Comparison of ENCODE assay signal across 1 cellular context in the genomic region with DNA sequence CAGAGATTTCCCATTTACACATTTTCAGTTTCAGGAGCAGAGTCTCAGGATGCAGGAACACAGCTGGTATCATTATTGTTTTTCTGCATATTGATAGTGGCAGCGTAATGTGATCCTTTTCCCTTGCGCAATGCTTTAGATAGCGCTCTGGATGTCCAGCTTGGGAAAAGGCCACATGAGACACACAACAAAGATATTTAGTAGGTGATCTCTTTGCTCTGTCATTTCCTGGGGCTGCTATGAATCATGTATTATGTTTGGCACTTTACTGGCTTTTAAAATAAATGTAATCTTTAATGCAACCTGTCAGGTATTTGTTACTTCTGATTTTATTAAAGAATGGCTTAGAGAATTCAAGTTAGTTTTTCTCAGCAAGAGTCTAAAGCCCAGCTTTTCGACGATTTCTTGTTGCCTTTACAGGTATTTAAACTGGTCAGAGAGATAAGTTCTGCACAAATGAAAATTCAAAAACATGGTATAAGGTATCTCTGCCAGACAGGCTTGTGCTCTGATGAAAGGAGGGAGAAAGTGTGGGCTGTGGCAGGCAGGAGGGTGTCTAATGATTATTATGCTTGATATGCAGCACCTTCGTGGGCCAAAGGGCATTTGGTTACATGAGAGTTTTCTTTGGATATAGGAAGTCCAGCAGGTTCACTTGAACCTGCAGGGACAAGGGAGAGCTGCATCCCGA.
TF ChIP-seq lines count a peak whose summit lies in the region.

No MANE protein-coding gene starts in this region.

TF ChIP-seq in SK-N-SH, 30 proteins besides CTCF, POLR2A, EP300 and RAD21 (continued from another document):
- TF ChIP-seq, protein P1, sequence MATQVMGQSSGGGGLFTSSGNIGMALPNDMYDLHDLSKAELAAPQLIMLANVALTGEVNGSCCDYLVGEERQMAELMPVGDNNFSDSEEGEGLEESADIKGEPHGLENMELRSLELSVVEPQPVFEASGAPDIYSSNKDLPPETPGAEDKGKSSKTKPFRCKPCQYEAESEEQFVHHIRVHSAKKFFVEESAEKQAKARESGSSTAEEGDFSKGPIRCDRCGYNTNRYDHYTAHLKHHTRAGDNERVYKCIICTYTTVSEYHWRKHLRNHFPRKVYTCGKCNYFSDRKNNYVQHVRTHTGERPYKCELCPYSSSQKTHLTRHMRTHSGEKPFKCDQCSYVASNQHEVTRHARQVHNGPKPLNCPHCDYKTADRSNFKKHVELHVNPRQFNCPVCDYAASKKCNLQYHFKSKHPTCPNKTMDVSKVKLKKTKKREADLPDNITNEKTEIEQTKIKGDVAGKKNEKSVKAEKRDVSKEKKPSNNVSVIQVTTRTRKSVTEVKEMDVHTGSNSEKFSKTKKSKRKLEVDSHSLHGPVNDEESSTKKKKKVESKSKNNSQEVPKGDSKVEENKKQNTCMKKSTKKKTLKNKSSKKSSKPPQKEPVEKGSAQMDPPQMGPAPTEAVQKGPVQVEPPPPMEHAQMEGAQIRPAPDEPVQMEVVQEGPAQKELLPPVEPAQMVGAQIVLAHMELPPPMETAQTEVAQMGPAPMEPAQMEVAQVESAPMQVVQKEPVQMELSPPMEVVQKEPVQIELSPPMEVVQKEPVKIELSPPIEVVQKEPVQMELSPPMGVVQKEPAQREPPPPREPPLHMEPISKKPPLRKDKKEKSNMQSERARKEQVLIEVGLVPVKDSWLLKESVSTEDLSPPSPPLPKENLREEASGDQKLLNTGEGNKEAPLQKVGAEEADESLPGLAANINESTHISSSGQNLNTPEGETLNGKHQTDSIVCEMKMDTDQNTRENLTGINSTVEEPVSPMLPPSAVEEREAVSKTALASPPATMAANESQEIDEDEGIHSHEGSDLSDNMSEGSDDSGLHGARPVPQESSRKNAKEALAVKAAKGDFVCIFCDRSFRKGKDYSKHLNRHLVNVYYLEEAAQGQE (IDR thresholded peaks at IDR 0.05; ENCODE audit: low read depth, low read length), result no peak
- peak; percentile 98 for TF ChIP-seq NFIC (IDR thresholded peaks at IDR 0.05; ENCODE audit: borderline replicate concordance)
- no peak for TF ChIP-seq EZH2phosphoT487 (IDR thresholded peaks at IDR 0.05; ENCODE audit: borderline replicate concordance, low read depth)
- TF ChIP-seq IRF3 (IDR thresholded peaks at IDR 0.05; ENCODE audit: low read depth, low read length), result no peak
- TF ChIP-seq JUND (IDR thresholded peaks at IDR 0.05), result peak; percentile 98
- TF ChIP-seq FOXM1 (IDR thresholded peaks at IDR 0.05; ENCODE audit: low read depth), result peak; percentile 89
- TF ChIP-seq TCF12 (IDR thresholded peaks at IDR 0.05), result peak; percentile 99
- TF ChIP-seq CHD2 (IDR thresholded peaks at IDR 0.05; ENCODE audit: low read length, partially characterized antibody), result no peak
- TF ChIP-seq POLR2AphosphoS5 (IDR thresholded peaks at IDR 0.05; ENCODE audit: low read depth, low read length), result peak; percentile 81
- TF ChIP-seq USF1 (IDR thresholded peaks at IDR 0.05; ENCODE audit: borderline replicate concordance, low read depth), result no peak
- TF ChIP-seq GATA2 (CRISPR knock-in tag; IDR thresholded peaks at IDR 0.05), result no peak
- no peak for TF ChIP-seq TAF1 (IDR thresholded peaks at IDR 0.05; ENCODE audit: borderline replicate concordance, low read depth, low read length)
- peak; percentile 39 for TF ChIP-seq GABPA (IDR thresholded peaks at IDR 0.05; ENCODE audit: low read depth)
- TF ChIP-seq FOSL2 (IDR thresholded peaks at IDR 0.05; ENCODE audit: borderline replicate concordance, low read depth), result peak; percentile 97
- TF ChIP-seq FOXJ3 (CRISPR knock-in tag; IDR thresholded peaks at IDR 0.05), result no peak
- peak; percentile 62; the same call in 1 of the 2 replicates for TF ChIP-seq SIN3A (IDR thresholded peaks at IDR 0.05; ENCODE audit: borderline replicate concordance, low read depth, low read length)
- TF ChIP-seq, protein P2, sequence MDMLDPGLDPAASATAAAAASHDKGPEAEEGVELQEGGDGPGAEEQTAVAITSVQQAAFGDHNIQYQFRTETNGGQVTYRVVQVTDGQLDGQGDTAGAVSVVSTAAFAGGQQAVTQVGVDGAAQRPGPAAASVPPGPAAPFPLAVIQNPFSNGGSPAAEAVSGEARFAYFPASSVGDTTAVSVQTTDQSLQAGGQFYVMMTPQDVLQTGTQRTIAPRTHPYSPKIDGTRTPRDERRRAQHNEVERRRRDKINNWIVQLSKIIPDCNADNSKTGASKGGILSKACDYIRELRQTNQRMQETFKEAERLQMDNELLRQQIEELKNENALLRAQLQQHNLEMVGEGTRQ (IDR thresholded peaks at IDR 0.05; ENCODE audit: borderline replicate concordance, low read depth, low read length), result no peak
- peak; percentile 84 for TF ChIP-seq MEF2A (IDR thresholded peaks at IDR 0.05; ENCODE audit: borderline replicate concordance, low read depth)
